8 cellular contexts compared by ENCODE assay signal in genomic region chr12:92503977-92504966, GRCh38.
DNase-seq lines count a peak whose midpoint lies in the region; ATAC-seq, FAIRE-seq and TF ChIP-seq lines count a peak whose summit lies in the region.

No MANE protein-coding gene starts in this region.

- H2AFZ ChIP-seq in HepG2 (ENCODE audit: low read length): no peak overlapping the region

- H3K9me3 ChIP-seq in HepG2 (ENCODE audit: low read length): no peaks in the 10 kb centered on the region

- intact Hi-C loops in activated B cell treated with CpG ODN at 0.5 μM for 24 hours (cut with micrococcal nuclease) (loop anchor here (1.0 to 5.0 kb wide), 7 partner anchors 34 to 512 kb away; no protein-coding TSS in a partner anchor), HepG2 (cut with micrococcal nuclease; ENCODE audit: unreplicated experiment) (loop anchor here (5.0 kb wide), 1 partner anchor 367 kb away; no protein-coding TSS in a partner anchor)

- no peak for DNase-seq in T-helper 2 cell treated with Interferon-gamma antibody and Interleukin-4, amounts not matched to agents 5 μg/mL and 100 μg/mL, for 36 hours (ENCODE audit: low spot score)
- no peak for DNase-seq in T-helper 2 cell
- DNase-seq in activated B cell treated with CpG ODN at 0.5 μM for 24 hours: no peak
- peak; percentile 45 for DNase-seq in HepG2 (ENCODE audit: low spot score)
- peak in 20 of 49 donors; percentile 3 to 56 (median 20) for DNase-seq in substantia nigra (lab: John Stamatoyannopoulos, UW)
- no peak for DNase-seq in SIG-M5 (lab: John Stamatoyannopoulos, UW)
- no peak for DNase-seq in GM13977 (ENCODE audit: low spot score)
- DNase-seq in iPS-NIHi11 (ENCODE audit: low spot score): no peak

- 9% methylated on average over 12 of the region's 12 CpGs for WGBS in HepG2 (ENCODE audit: low lambda C conversion rate)

- TF ChIP-seq RAD21 in HepG2 (CRISPR knock-in tag; IDR thresholded peaks at IDR 0.05): no peak

- H3K4me2 ChIP-seq in HepG2 (ENCODE audit: low read depth, low read length): peak overlapping the region; percentile 94

- POLR2A ChIA-PET in activated B cell treated with CpG ODN at 0.5 μM for 24 hours (lab: Charles Lee) (interaction anchor here (0.5 to 11.4 kb wide), 35 partner anchors 8 to 367 kb away, joined by 3 to 167 read pairs (median 8); partner anchors contain the start of gene BTG1), HepG2 (lab: Yijun Ruan, JAX) (interaction anchor here (2.3 to 3.8 kb wide), 2 partner anchors 40 to 359 kb away, joined by 17 to 40 read pairs; partner anchors contain the start of gene BTG1)

- peak overlapping the region; percentile 34 to 55 (median 54) for H3K4me3 ChIP-seq in HepG2 (replicated peaks in 1 of 3; ENCODE audit: insufficient read depth in 1 of 3, low read depth in 2 of 3, low read length in 3 of 3)

- no peak for ATAC-seq in activated B cell treated with CpG ODN at 0.5 μM for 24 hours (ENCODE audit: low read depth)
- peak; percentile 69 for ATAC-seq in HepG2

- H3K9me3 Mint-ChIP-seq in T-helper 2 cell treated with Interferon-gamma antibody and Interleukin-4, amounts not matched to agents 5 μg/mL and 100 μg/mL, for 36 hours: peaks cover 4% of the 10 kb centered on the region
- H3K9me3 Mint-ChIP-seq in activated B cell treated with CpG ODN at 0.5 μM for 24 hours: peaks cover under 1% of the 10 kb centered on the region

- TF ChIP-seq EP300 in HepG2 (IDR thresholded peaks at IDR 0.05; ENCODE audit: low read depth in 2 of 2, low read length in 2 of 2) (no peak), HepG2 (CRISPR knock-in tag; IDR thresholded peaks at IDR 0.05; ENCODE audit: borderline replicate concordance) (no peak)

- no peaks in the 10 kb centered on the region for H4K20me1 ChIP-seq in HepG2 (ENCODE audit: insufficient read depth, low read length)

- H3K79me2 ChIP-seq in HepG2 (ENCODE audit: insufficient read depth, low read length): no peaks in the 10 kb centered on the region

- H3K36me3 ChIP-seq in HepG2 (replicated peaks in 1 of 2; ENCODE audit: control insufficient read depth in 1 of 2, insufficient read depth in 2 of 2, low read length in 2 of 2): no peaks in the 10 kb centered on the region

- H3K27ac ChIP-seq in HepG2 (ENCODE audit: extremely low read length, insufficient read depth, low read length): peak overlapping the region; percentile 68
- H3K27ac ChIP-seq in substantia nigra (ENCODE audit: low read depth, low read length, poor library complexity, severe bottlenecking): peak overlapping the region; percentile 61

- peaks cover 53% of the 10 kb centered on the region for H3K4me1 ChIP-seq in HepG2 (ENCODE audit: insufficient read depth, low read length)

- CTCF ChIA-PET in activated B cell treated with CpG ODN at 0.5 μM for 24 hours (lab: Charles Lee): interaction anchor here (0.7 to 6.7 kb wide), 7 partner anchors 12 to 358 kb away, joined by 3 to 58 read pairs (median 4); partner anchors contain the start of gene BTG1
- CTCF ChIA-PET in HepG2 (lab: Yijun Ruan, JAX; ENCODE audit: low intra/inter-chr PET ratio, low total read pairs): no interaction called here

- peaks cover 0 to 4% of the 10 kb centered on the region in 2 experiments; a peak in 1 of 5 replicates for H3K27me3 ChIP-seq in HepG2 (ENCODE audit: control insufficient read depth in 1 of 2, insufficient read depth in 2 of 2, low read length in 2 of 2)

- no TSS peak for BruUV-seq in HepG2 (replicated peaks; lab: Mats Ljungman, UMichigan)

- H3K4me3 Mint-ChIP-seq in T-helper 2 cell treated with Interferon-gamma antibody and Interleukin-4, amounts not matched to agents 5 μg/mL and 100 μg/mL, for 36 hours: no peak overlapping the region
- H3K4me3 Mint-ChIP-seq in activated B cell treated with CpG ODN at 0.5 μM for 24 hours: peak overlapping the region; percentile 68

- H3K27me3 Mint-ChIP-seq in T-helper 2 cell treated with Interferon-gamma antibody and Interleukin-4, amounts not matched to agents 5 μg/mL and 100 μg/mL, for 36 hours (ENCODE audit: low read depth): no peaks in the 10 kb centered on the region
- no peaks in the 10 kb centered on the region for H3K27me3 Mint-ChIP-seq in activated B cell treated with CpG ODN at 0.5 μM for 24 hours

- peaks cover 41% of the 10 kb centered on the region for H3K4me1 Mint-ChIP-seq in T-helper 2 cell treated with Interferon-gamma antibody and Interleukin-4, amounts not matched to agents 5 μg/mL and 100 μg/mL, for 36 hours (ENCODE audit: low read depth)
- peaks cover 62% of the 10 kb centered on the region for H3K4me1 Mint-ChIP-seq in activated B cell treated with CpG ODN at 0.5 μM for 24 hours

- H3K36me3 Mint-ChIP-seq in T-helper 2 cell treated with Interferon-gamma antibody and Interleukin-4, amounts not matched to agents 5 μg/mL and 100 μg/mL, for 36 hours (ENCODE audit: low read depth): peaks cover 5% of the 10 kb centered on the region
- peaks cover 1% of the 10 kb centered on the region for H3K36me3 Mint-ChIP-seq in activated B cell treated with CpG ODN at 0.5 μM for 24 hours (ENCODE audit: low read depth)

- in situ Hi-C loops in HepG2 (cut with HindIII; ENCODE audit: extremely low pct_ligation_motif_present, low pct_unique_long_range_greater_than_20kb) (no loop called here), GM13977 (cut with MboI; ENCODE audit: low pct_unique_long_range_greater_than_20kb, low sequenced_read_pairs, unreplicated experiment) (loop anchor here (10.0 kb wide), 1 partner anchor 61 kb away; no protein-coding TSS in a partner anchor)

- no peak for FAIRE-seq in HepG2 (lab: Jason Lieb, UNC)

- no peak for TF ChIP-seq POLR2A in HepG2 (IDR thresholded peaks at IDR 0.05; ENCODE audit: insufficient read depth in 1 of 2, low read depth in 2 of 2, low read length in 2 of 2)

- H3K27ac Mint-ChIP-seq in T-helper 2 cell treated with Interferon-gamma antibody and Interleukin-4, amounts not matched to agents 5 μg/mL and 100 μg/mL, for 36 hours: peak overlapping the region; percentile 3
- H3K27ac Mint-ChIP-seq in activated B cell treated with CpG ODN at 0.5 μM for 24 hours: peak overlapping the region; percentile 94

- TF ChIP-seq CTCF in activated B cell treated with CpG ODN at 0.5 μM for 24 hours (IDR thresholded peaks at IDR 0.05) (no peak), HepG2 (CRISPR knock-in tag; IDR thresholded peaks at IDR 0.05) (no peak), GM13977 (IDR thresholded peaks at IDR 0.05; ENCODE audit: extremely low read depth, insufficient read depth, missing control alignments) (no peak)

- no peak overlapping the region for H3K9ac ChIP-seq in HepG2 (ENCODE audit: insufficient read depth, low read depth, low read length)

TF ChIP-seq in HepG2, 621 proteins besides CTCF, POLR2A, EP300 and RAD21 (continues in another document):
- no peak for TF ChIP-seq SYNCRIP (IDR thresholded peaks at IDR 0.05; ENCODE audit: insufficient read depth, low read depth, low read length)
- TF ChIP-seq ZNF274 (CRISPR knock-in tag; IDR thresholded peaks at IDR 0.05): no peak
- TF ChIP-seq DPF2 (CRISPR knock-in tag; IDR thresholded peaks at IDR 0.05; ENCODE audit: borderline replicate concordance, low read depth): no peak
- TF ChIP-seq, protein P1, sequence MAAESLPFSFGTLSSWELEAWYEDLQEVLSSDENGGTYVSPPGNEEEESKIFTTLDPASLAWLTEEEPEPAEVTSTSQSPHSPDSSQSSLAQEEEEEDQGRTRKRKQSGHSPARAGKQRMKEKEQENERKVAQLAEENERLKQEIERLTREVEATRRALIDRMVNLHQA (CRISPR knock-in tag; IDR thresholded peaks at IDR 0.05): no peak
- peak; percentile 11; the same call in 1 of the 2 replicates for TF ChIP-seq FOXP4 (CRISPR knock-in tag; IDR thresholded peaks at IDR 0.05)
- TF ChIP-seq ZNF644 (CRISPR knock-in tag; IDR thresholded peaks at IDR 0.05; ENCODE audit: low read depth): peak; percentile 77
- 0 out of 2 replicates have a peak, but pooled peaks have one; percentile 9 for TF ChIP-seq ZMYM3 (CRISPR knock-in tag; IDR thresholded peaks at IDR 0.05)
- TF ChIP-seq ZNF431 (CRISPR knock-in tag; IDR thresholded peaks at IDR 0.05; ENCODE audit: borderline replicate concordance, low read depth): no peak
- peak; percentile 67 for TF ChIP-seq SALL1 (CRISPR knock-in tag; IDR thresholded peaks at IDR 0.05)
- TF ChIP-seq SNAI1 (CRISPR knock-in tag; IDR thresholded peaks at IDR 0.05; ENCODE audit: borderline replicate concordance): 0 out of 2 replicates have a peak, but pooled peaks have one; percentile 47
- TF ChIP-seq ATF1 (CRISPR knock-in tag; IDR thresholded peaks at IDR 0.05): no peak
- 0 out of 2 replicates have a peak, but pooled peaks have one; percentile 39 for TF ChIP-seq ISL2 (CRISPR knock-in tag; IDR thresholded peaks at IDR 0.05)
- no peak for TF ChIP-seq ZNF780A (CRISPR knock-in tag; IDR thresholded peaks at IDR 0.05)
- TF ChIP-seq ZNF883 (CRISPR knock-in tag; IDR thresholded peaks at IDR 0.05; ENCODE audit: not compliant biosample characterization): no peak
- no peak for TF ChIP-seq TFDP1 (CRISPR knock-in tag; IDR thresholded peaks at IDR 0.05; ENCODE audit: borderline replicate concordance)
- TF ChIP-seq RXRB (CRISPR knock-in tag; IDR thresholded peaks at IDR 0.05; ENCODE audit: borderline replicate concordance): peak; percentile 41; the same call in 1 of the 2 replicates
- TF ChIP-seq KMT2B (CRISPR knock-in tag; IDR thresholded peaks at IDR 0.05): 0 out of 2 replicates have a peak, but pooled peaks have one; percentile 5
